Comparison of ENCODE assay signal across 19 cellular contexts in genomic region chr5:105817906-105818305, GRCh38.
"Had no signal": no experiment of that assay in that cellular context is flagged by ENCODE, and none has a peak within 500 bp of the region (broad histone marks: within the 10 kb centered on the region; RNA-seq: fewer than 3 reads in every experiment).

No MANE protein-coding gene starts in this region.

- H3K36me3 ChIP-seq: brain microvascular endothelial cell, tibial nerve, uterus had no signal

- H3K4me3 ChIP-seq: coronary artery, tibial nerve, uterus had no signal

- H3K27ac ChIP-seq: brain microvascular endothelial cell, coronary artery, tibial nerve, uterus had no signal

- ATAC-seq: activated CD8-positive, alpha-beta memory T cell treated with anti-CD3 and anti-CD28 coated beads, Interleukin-2, amount 10 ng/mL, durations not matched to agents 7 days and 5 days; left lobe of liver had no signal

- H3K4me1 ChIP-seq: tibial nerve, uterus had no signal

- FAIRE-seq: kidney had no signal

- H3K9me3 ChIP-seq: tibial nerve, uterus had no signal

- DNase-seq: activated CD4-positive, alpha-beta memory T cell treated with anti-CD3 and anti-CD28 coated beads, Interleukin-2, amount 10 ng/mL, durations not matched to agents 7 days and 5 days; activated CD4-positive, alpha-beta T cell treated with anti-CD3 and anti-CD28 coated beads for 48 hours; activated CD4-positive, CD25-positive, alpha-beta regulatory T cell; activated CD8-positive, alpha-beta memory T cell treated with anti-CD3 and anti-CD28 coated beads, Interleukin-2, amount 10 ng/mL, durations not matched to agents 7 days and 5 days; activated naive CD4-positive, alpha-beta T cell treated with Interleukin-2 at 50 U/mL for 16 hours; aorta; brain microvascular endothelial cell; foreskin melanocyte; kidney; midbrain; nephron progenitor cell; occipital lobe; retina; stimulated activated CD4-positive, alpha-beta T cell treated with anti-CD3 and anti-CD28 coated beads, Interleukin-2, amount 100 ng/mL, for 24 hours; T1000; uterus had no signal
